ENCODE assay signal across 8 cellular contexts in the genomic region with DNA sequence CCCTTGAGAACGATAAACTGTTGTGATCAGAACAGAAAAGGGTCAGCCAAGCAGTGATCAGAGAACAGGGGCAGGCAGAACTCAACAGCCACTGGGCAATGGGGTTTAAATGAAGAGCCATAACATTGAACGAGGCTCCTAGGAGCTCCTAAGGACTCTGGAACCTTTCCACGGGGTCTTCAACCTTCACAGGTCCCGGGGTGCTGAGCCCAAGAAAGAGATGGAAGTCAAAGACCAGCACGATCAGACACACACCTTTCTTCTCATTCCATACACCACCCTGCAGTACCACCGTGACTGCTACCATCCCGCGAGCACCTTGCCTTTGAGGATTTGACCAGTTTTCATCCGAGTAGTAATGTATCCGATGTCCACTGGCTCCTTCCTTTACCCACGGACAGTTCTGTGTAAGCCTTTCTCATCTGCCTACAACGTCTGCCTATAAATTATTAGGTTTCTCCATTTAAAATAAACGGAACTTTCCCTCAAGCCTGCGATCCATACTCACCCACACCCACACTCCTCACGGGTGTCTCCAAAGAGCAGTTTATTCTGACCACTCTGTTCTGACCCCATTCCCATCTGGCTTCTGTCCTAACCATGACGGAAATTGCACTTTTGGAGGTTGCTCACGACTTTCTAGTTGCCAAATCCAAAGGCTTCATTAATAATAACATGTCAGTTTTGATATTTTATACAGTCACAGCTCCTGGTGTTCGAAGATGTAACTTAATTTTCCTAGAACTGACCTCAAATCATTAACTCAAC. TPM values are rescaled to one million over a fixed set of nuclear protein-coding genes. Genes with fewer than 3 reads are reported as not detected.
DNase-seq lines count a peak whose midpoint lies in the region; ATAC-seq and TF ChIP-seq lines count a peak whose summit lies in the region.

No MANE protein-coding gene starts in this region.

- H3K36me3 Mint-ChIP-seq in GM23338 (ENCODE audit: low read depth), result no peaks in the 10 kb centered on the region
- H3K36me3 Mint-ChIP-seq in T-helper 17 cell (ENCODE audit: low read depth), result no peaks in the 10 kb centered on the region

- H3K4me1 ChIP-seq in GM23338 (ENCODE audit: insufficient read depth) (peaks cover 5% of the 10 kb centered on the region; the same call in 1 of the 2 replicates), right atrium auricular region (peaks cover 0 to 16% of the 10 kb centered on the region in 2 donors), skeletal muscle satellite cell (ENCODE audit: control insufficient read depth, insufficient read depth, low read length) (peaks cover 8% of the 10 kb centered on the region)

- H3K36me3 ChIP-seq in GM23338 (ENCODE audit: insufficient read depth), result no peaks in the 10 kb centered on the region
- no peaks in the 10 kb centered on the region for H3K36me3 ChIP-seq in right atrium auricular region
- H3K36me3 ChIP-seq in skeletal muscle satellite cell (ENCODE audit: insufficient read depth, low read length), result no peaks in the 10 kb centered on the region

- peak overlapping the region; percentile 76 for H2AFZ ChIP-seq in GM23338

- H3K9me3 ChIP-seq in T-helper 17 cell (ENCODE audit: control insufficient read depth, low read length, poor library complexity, severe bottlenecking), result no peaks in the 10 kb centered on the region
- H3K9me3 ChIP-seq in right atrium auricular region, result no peaks in the 10 kb centered on the region
- no peaks in the 10 kb centered on the region for H3K9me3 ChIP-seq in skeletal muscle satellite cell (replicated peaks; ENCODE audit: low read length)

- H3K79me2 ChIP-seq in GM23338 (replicated peaks; ENCODE audit: insufficient read depth), result no peaks in the 10 kb centered on the region

- TF ChIP-seq CTCF in GM23338 (conservative IDR thresholded peaks at IDR 0.05; ENCODE audit: low read depth in 2 of 2) (no peak), right atrium auricular region (IDR thresholded peaks at IDR 0.05) (no peak)

- ATAC-seq in GM23338 (peak; percentile 16), T-helper 17 cell (no peak), HG02759 (IDR thresholded peaks at IDR 0.05; ENCODE audit: unreplicated experiment) (no peak), HG03520 (IDR thresholded peaks at IDR 0.05; ENCODE audit: unreplicated experiment) (no peak)

- H3K27ac ChIP-seq in GM23338 (ENCODE audit: low read depth) (no peak overlapping the region), right atrium auricular region (peak overlapping the region; percentile 71 to 78)

- H3K4me1 Mint-ChIP-seq in GM23338, result peaks cover 2% of the 10 kb centered on the region; the same call in 1 of the 3 replicates
- peaks cover 10% of the 10 kb centered on the region for H3K4me1 Mint-ChIP-seq in T-helper 17 cell

- H3K4me3 Mint-ChIP-seq in GM23338, result peak overlapping the region; percentile 81
- H3K4me3 Mint-ChIP-seq in T-helper 17 cell, result peak overlapping the region; percentile 55

- H3F3A ChIP-seq in GM23338 (replicated peaks; ENCODE audit: low read depth), result 0 out of 2 replicates have a peak, but pooled peaks cover 5% of the 10 kb centered on the region

- peaks cover 17% of the 10 kb centered on the region for H3K27me3 ChIP-seq in GM23338 (ENCODE audit: insufficient read depth)
- no peaks in the 10 kb centered on the region for H3K27me3 ChIP-seq in right atrium auricular region
- no peaks in the 10 kb centered on the region for H3K27me3 ChIP-seq in skeletal muscle satellite cell (ENCODE audit: control insufficient read depth, insufficient read depth, low read length)

- H3K9me3 Mint-ChIP-seq in GM23338, result no peaks in the 10 kb centered on the region; the same call in 2 of the 3 replicates

- H3K9me2 ChIP-seq in GM23338 (ENCODE audit: insufficient read depth), result no peaks in the 10 kb centered on the region

- no peak overlapping the region for H3K27ac Mint-ChIP-seq in GM23338
- peak overlapping the region; percentile 24 for H3K27ac Mint-ChIP-seq in T-helper 17 cell

- H4K20me1 ChIP-seq in GM23338 (replicated peaks; ENCODE audit: insufficient read depth), result no peaks in the 10 kb centered on the region

- DNase-seq in GM23338 (ENCODE audit: low spot score) (no peak), T-helper 17 cell (no peak), right atrium auricular region (ENCODE audit: low spot score) (no peak), NCI-H1092 (lab: John Stamatoyannopoulos, UW) (no peak), kidney glomerular epithelial cell (lab: John Stamatoyannopoulos, UW) (no peak)

- H3K27me3 Mint-ChIP-seq in GM23338 (ENCODE audit: insufficient read depth, low read depth, poor library complexity) (peaks cover 13% of the 10 kb centered on the region), T-helper 17 cell (peaks cover 19% of the 10 kb centered on the region)

- H3K9ac ChIP-seq in skeletal muscle satellite cell (ENCODE audit: low read depth, low read length), result peak overlapping the region; percentile 55

- H3K4me3 ChIP-seq in GM23338 (peak overlapping the region; percentile 53), right atrium auricular region (peak overlapping the region in 1 of 2 donors; percentile 44), skeletal muscle satellite cell (ENCODE audit: low read length) (peak overlapping the region; percentile 72)

- H3K4me2 ChIP-seq in GM23338 (peak overlapping the region; percentile 71), skeletal muscle satellite cell (ENCODE audit: low read length) (peak overlapping the region; percentile 88)

TF ChIP-seq in GM23338, 12 proteins besides CTCF, POLR2A, EP300 and RAD21 (continues in another document):
- TF ChIP-seq EZH2 (IDR thresholded peaks at IDR 0.05; ENCODE audit: low read depth, unreplicated experiment) (no peak), STAT1 (IDR thresholded peaks at IDR 0.05; ENCODE audit: unreplicated experiment) (no peak), POLR2AphosphoS5 (IDR thresholded peaks at IDR 0.05; ENCODE audit: low read depth) (no peak), CREB1 (CRISPR knock-in tag; IDR thresholded peaks at IDR 0.05; ENCODE audit: low read depth) (no peak), ZNF331 (CRISPR knock-in tag; IDR thresholded peaks at IDR 0.05; ENCODE audit: low read depth) (no peak), EZH2phosphoT487 (IDR thresholded peaks at IDR 0.05; ENCODE audit: unreplicated experiment) (no peak), NANOG (IDR thresholded peaks at IDR 0.05; ENCODE audit: borderline replicate concordance) (no peak)
- TF ChIP-seq, protein P1, sequence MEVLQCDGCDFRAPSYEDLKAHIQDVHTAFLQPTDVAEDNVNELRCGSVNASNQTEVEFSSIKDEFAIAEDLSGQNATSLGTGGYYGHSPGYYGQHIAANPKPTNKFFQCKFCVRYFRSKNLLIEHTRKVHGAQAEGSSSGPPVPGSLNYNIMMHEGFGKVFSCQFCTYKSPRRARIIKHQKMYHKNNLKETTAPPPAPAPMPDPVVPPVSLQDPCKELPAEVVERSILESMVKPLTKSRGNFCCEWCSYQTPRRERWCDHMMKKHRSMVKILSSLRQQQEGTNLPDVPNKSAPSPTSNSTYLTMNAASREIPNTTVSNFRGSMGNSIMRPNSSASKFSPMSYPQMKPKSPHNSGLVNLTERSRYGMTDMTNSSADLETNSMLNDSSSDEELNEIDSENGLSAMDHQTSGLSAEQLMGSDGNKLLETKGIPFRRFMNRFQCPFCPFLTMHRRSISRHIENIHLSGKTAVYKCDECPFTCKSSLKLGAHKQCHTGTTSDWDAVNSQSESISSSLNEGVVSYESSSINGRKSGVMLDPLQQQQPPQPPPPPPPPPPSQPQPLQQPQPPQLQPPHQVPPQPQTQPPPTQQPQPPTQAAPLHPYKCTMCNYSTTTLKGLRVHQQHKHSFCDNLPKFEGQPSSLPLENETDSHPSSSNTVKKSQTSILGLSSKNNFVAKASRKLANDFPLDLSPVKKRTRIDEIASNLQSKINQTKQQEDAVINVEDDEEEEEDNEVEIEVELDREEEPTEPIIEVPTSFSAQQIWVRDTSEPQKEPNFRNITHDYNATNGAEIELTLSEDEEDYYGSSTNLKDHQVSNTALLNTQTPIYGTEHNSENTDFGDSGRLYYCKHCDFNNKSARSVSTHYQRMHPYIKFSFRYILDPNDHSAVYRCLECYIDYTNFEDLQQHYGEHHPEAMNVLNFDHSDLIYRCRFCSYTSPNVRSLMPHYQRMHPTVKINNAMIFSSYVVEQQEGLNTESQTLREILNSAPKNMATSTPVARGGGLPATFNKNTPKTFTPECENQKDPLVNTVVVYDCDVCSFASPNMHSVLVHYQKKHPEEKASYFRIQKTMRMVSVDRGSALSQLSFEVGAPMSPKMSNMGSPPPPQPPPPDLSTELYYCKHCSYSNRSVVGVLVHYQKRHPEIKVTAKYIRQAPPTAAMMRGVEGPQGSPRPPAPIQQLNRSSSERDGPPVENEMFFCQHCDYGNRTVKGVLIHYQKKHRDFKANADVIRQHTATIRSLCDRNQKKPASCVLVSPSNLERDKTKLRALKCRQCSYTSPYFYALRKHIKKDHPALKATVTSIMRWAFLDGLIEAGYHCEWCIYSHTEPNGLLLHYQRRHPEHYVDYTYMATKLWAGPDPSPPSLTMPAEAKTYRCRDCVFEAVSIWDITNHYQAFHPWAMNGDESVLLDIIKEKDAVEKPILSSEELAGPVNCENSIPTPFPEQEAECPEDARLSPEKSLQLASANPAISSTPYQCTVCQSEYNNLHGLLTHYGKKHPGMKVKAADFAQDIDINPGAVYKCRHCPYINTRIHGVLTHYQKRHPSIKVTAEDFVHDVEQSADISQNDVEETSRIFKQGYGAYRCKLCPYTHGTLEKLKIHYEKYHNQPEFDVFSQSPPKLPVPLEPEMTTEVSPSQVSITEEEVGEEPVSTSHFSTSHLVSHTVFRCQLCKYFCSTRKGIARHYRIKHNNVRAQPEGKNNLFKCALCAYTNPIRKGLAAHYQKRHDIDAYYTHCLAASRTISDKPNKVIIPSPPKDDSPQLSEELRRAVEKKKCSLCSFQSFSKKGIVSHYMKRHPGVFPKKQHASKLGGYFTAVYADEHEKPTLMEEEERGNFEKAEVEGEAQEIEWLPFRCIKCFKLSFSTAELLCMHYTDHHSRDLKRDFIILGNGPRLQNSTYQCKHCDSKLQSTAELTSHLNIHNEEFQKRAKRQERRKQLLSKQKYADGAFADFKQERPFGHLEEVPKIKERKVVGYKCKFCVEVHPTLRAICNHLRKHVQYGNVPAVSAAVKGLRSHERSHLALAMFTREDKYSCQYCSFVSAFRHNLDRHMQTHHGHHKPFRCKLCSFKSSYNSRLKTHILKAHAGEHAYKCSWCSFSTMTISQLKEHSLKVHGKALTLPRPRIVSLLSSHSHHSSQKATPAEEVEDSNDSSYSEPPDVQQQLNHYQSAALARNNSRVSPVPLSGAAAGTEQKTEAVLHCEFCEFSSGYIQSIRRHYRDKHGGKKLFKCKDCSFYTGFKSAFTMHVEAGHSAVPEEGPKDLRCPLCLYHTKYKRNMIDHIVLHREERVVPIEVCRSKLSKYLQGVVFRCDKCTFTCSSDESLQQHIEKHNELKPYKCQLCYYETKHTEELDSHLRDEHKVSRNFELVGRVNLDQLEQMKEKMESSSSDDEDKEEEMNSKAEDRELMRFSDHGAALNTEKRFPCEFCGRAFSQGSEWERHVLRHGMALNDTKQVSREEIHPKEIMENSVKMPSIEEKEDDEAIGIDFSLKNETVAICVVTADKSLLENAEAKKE (CRISPR knock-in tag; IDR thresholded peaks at IDR 0.05), result no peak

RNA-seq across cellular contexts. Expression of a gene that starts 16.8 kb away (rescaled TPM):
- total RNA-seq in GM23338 (2014; rRNA removed; shearing (Covaris generic)), result 0.54 and 0.66 TPM in 2 replicates
- 0.11 and 0.17 TPM in 2 replicates for polyA plus RNA-seq in GM23338 (2016; fragmentation: Nextera tagmentation; extraction: Ambion mirVana)
- total RNA-seq in T-helper 17 cell (1 to 10 TPM; 7.5 to 9.2 TPM), right atrium auricular region (1 to 10 TPM; 1.6 to 2.0 TPM)
- 0.51 and 2.2 TPM in 2 replicates for total RNA-seq in skeletal muscle satellite cell (2012; rRNA removed)
